Comparison of ENCODE assay signal across 18 cellular contexts in genomic region chr2:66578853-66579158, GRCh38.
A peak's percentile ranks its signal among the peaks of the same experiment; 100 is the strongest.
DNase-seq lines count a peak whose midpoint lies in the region; ATAC-seq and TF ChIP-seq lines count a peak whose summit lies in the region.
"Had no signal": no experiment of that assay in that cellular context is flagged by ENCODE, and none has a peak within 500 bp of the region (broad histone marks: within the 10 kb centered on the region; RNA-seq: fewer than 3 reads in every experiment).

No MANE protein-coding gene starts in this region.

- peak overlapping the region; percentile 92 to 98 (median 97) for H3K27ac ChIP-seq in body of pancreas
- H3K27ac ChIP-seq: VCaP had no signal

- no peaks in the 10 kb centered on the region for H3K36me3 ChIP-seq in body of pancreas (replicated peaks in 1 of 2; ENCODE audit: insufficient read depth in 1 of 2, low read depth in 2 of 2)
- no peaks in the 10 kb centered on the region for H3K36me3 ChIP-seq in iPS-15b (ENCODE audit: control insufficient read depth, insufficient read depth, low read length)

- H3K36me3 Mint-ChIP-seq in progenitor cell of endocrine pancreas (ENCODE audit: insufficient read depth), result no peaks in the 10 kb centered on the region

- no peaks in the 10 kb centered on the region for H3K9me3 Mint-ChIP-seq in progenitor cell of endocrine pancreas (ENCODE audit: low read depth)

- TF ChIP-seq POLR2A in body of pancreas (IDR thresholded peaks at IDR 0.05), result no peak

- no peak overlapping the region for H3K9ac ChIP-seq in iPS-15b (ENCODE audit: low read depth, low read length)

- TF ChIP-seq CTCF in body of pancreas (IDR thresholded peaks at IDR 0.05) (no peak), progenitor cell of endocrine pancreas (IDR thresholded peaks at IDR 0.05; ENCODE audit: unreplicated experiment) (no peak)

- peak overlapping the region; percentile 87 for H3K4me3 Mint-ChIP-seq in progenitor cell of endocrine pancreas (ENCODE audit: low read depth)

- H3K27me3 Mint-ChIP-seq in progenitor cell of endocrine pancreas, result no peaks in the 10 kb centered on the region

- WGBS in body of pancreas, 2 donors, result 1% methylated on average over 6 of the region's 6 CpGs

- H3K4me1 Mint-ChIP-seq in progenitor cell of endocrine pancreas (ENCODE audit: low read depth), result peaks cover 41% of the 10 kb centered on the region

- H3K4me1 ChIP-seq in body of pancreas (peaks cover 36% of the 10 kb centered on the region), iPS-15b (ENCODE audit: control insufficient read depth, insufficient read depth, low read length) (peaks cover 8% of the 10 kb centered on the region)

- H3K9me3 ChIP-seq in body of pancreas (no peaks in the 10 kb centered on the region), iPS-15b (ENCODE audit: control insufficient read depth, insufficient read depth, low read length) (no peaks in the 10 kb centered on the region)
- H3K9me3 ChIP-seq: testis had no signal

- H3K27me3 ChIP-seq in body of pancreas (no peaks in the 10 kb centered on the region), iPS-15b (ENCODE audit: control insufficient read depth, insufficient read depth, low read length) (peaks cover 79% of the 10 kb centered on the region)
- H3K27me3 ChIP-seq: testis had no signal

- intact Hi-C loops in body of pancreas (cut with DNase I), result loop anchor here (5.0 kb wide), 1 partner anchor 147 kb away; no protein-coding TSS in a partner anchor

- H3K27ac Mint-ChIP-seq in progenitor cell of endocrine pancreas, result peak overlapping the region; percentile 99

- DNase-seq in ELF-1 (ENCODE audit: low read depth, low spot score) (peak; percentile 13), body of pancreas (no peak), progenitor cell of endocrine pancreas (ENCODE audit: low spot score, unreplicated experiment) (no peak), hepatic stellate cell (ENCODE audit: low spot score) (no peak), COLO829 (ENCODE audit: low spot score) (no peak), NCI-H82 (lab: John Stamatoyannopoulos, UW) (no peak)
- DNase-seq: activated effector memory CD4-positive, alpha-beta T cell treated with Interleukin-2 at 50 U/mL for 16 hours; Calu3; dorsolateral prefrontal cortex; foreskin melanocyte; midbrain; NCI-H1694; PC-3; SW 1271; testis had no signal

- ATAC-seq in body of pancreas, result no peak
- ATAC-seq in HG02973 (IDR thresholded peaks at IDR 0.05; ENCODE audit: unreplicated experiment), result no peak
- ATAC-seq: PC-3 had no signal

- H3K4me3 ChIP-seq in body of pancreas (no peak overlapping the region), iPS-15b (ENCODE audit: low read depth, low read length) (peak overlapping the region; percentile 61)
- H3K4me3 ChIP-seq: testis had no signal
